ENCODE assay signal across 10 cellular contexts in the genomic region with DNA sequence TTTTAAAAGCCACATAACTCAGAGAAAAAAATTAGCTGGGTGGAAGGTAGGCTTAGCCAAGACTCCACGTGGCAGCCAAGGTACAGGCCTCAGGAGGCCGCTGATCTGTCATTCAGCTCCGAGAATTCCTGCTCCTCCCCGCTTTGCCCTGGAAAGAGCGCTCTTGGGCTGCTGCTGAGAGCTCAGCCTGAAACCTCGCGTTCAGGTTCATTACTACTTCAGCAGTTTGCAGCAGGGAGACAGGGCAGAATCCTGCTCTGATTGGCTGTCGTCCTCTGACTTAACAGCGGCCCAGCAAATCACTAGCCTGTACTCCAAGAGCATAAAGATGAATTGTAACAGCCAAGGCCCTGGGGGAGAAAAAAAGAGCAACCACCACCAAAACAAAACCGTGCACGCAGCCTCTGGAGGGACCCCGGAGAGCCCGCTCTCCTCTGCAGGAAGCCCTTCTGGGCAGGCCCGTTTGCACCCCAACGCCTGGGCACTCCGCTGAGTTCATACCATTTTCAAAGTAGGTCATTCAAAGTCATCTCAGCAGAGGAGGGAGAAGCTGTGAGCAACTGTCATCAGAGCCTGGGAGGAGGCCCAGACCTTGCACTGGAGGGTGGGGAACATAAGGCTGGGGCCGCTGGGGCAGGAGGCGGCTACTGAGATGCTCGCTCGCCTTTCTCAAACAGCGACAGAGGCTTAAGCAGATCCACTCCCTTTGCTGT. TPM values are rescaled to one million over a fixed set of nuclear protein-coding genes. Genes with fewer than 3 reads are reported as not detected.
A peak's percentile ranks its signal among the peaks of the same experiment; 100 is the strongest.
DNase-seq lines count a peak whose midpoint lies in the region; ATAC-seq, FAIRE-seq and TF ChIP-seq lines count a peak whose summit lies in the region.
"Had no signal": no experiment of that assay in that cellular context is flagged by ENCODE, and none has a peak within 500 bp of the region (broad histone marks: within the 10 kb centered on the region; RNA-seq: fewer than 3 reads in every experiment).

No MANE protein-coding gene starts in this region.

- no peak overlapping the region for H3K4me3 ChIP-seq in keratinocyte (ENCODE audit: control insufficient read depth in 2 of 3, extremely low read depth in 1 of 3, insufficient read depth in 2 of 3, low read depth in 1 of 3, low read length in 3 of 3)
- peak overlapping the region; percentile 7 to 46 (median 36) for H3K4me3 ChIP-seq in sigmoid colon

- intact Hi-C loops in sigmoid colon (cut with DNase I), result loop anchor here (10.0 kb wide), 2 partner anchors 161 to 281 kb away; no protein-coding TSS in a partner anchor

- H3K36me3 ChIP-seq in keratinocyte (ENCODE audit: control insufficient read depth in 2 of 2, extremely low read depth in 1 of 2, insufficient read depth in 2 of 2, low read length in 2 of 2), result no peaks in the 10 kb centered on the region
- H3K36me3 ChIP-seq in sigmoid colon, result no peaks in the 10 kb centered on the region

- dilution Hi-C loops in keratinocyte (cut with MboI; ENCODE audit: extremely low pct_ligation_motif_present, low sequenced_read_pairs), result no loop called here

- H3K4me2 ChIP-seq in keratinocyte (ENCODE audit: control insufficient read depth, extremely low read depth, insufficient read depth, low read depth, low read length), result peak overlapping the region; percentile 46

- no peaks in the 10 kb centered on the region for H3K9me1 ChIP-seq in keratinocyte (ENCODE audit: control insufficient read depth, extremely low read depth, insufficient read depth, low read length)

- H3K27me3 ChIP-seq in keratinocyte (ENCODE audit: control insufficient read depth, extremely low read depth, insufficient read depth, low read length) (no peaks in the 10 kb centered on the region), sigmoid colon (no peaks in the 10 kb centered on the region)

- WGBS in sigmoid colon, 2 donors, result 71 to 86% methylated on average over 21 of the region's 21 CpGs

- peak; percentile 33 for FAIRE-seq in endometrium (lab: Jason Lieb, UNC)
- FAIRE-seq in keratinocyte (lab: Jason Lieb, UNC), result peak; percentile 17
- no peak for FAIRE-seq in H54 (lab: Jason Lieb, UNC)

- H4K20me1 ChIP-seq in keratinocyte (ENCODE audit: control insufficient read depth, extremely low read depth, insufficient read depth, low read length), result no peaks in the 10 kb centered on the region

- H2AFZ ChIP-seq in keratinocyte (ENCODE audit: control insufficient read depth, low read length), result peak overlapping the region; percentile 62

- no peaks in the 10 kb centered on the region for H3K9me3 ChIP-seq in keratinocyte (ENCODE audit: control insufficient read depth, low read depth, low read length)
- no peaks in the 10 kb centered on the region for H3K9me3 ChIP-seq in sigmoid colon

- no peak overlapping the region for H3K27ac ChIP-seq in keratinocyte (ENCODE audit: control insufficient read depth, insufficient read depth, low read length)
- H3K27ac ChIP-seq in sigmoid colon, result peak overlapping the region; percentile 67 to 87 (median 74)

- TF ChIP-seq EP300 in sigmoid colon (IDR thresholded peaks at IDR 0.05), result no peak

- TF ChIP-seq POLR2A in sigmoid colon (IDR thresholded peaks at IDR 0.05), result no peak
- no peak for TF ChIP-seq POLR2A in H54 (IDR thresholded peaks at IDR 0.05; ENCODE audit: low read depth, low read length)

- TF ChIP-seq CTCF in keratinocyte (optimal IDR thresholded peaks at IDR 0.05 in 1 of 3, IDR thresholded peaks at IDR 0.05 in 1 of 3, conservative IDR thresholded peaks at IDR 0.05 in 1 of 3; ENCODE audit: extremely low read depth in 1 of 3, insufficient read depth in 2 of 3, low read length in 3 of 3), result peak in 1 of 3 experiments; percentile 22
- TF ChIP-seq CTCF in sigmoid colon (IDR thresholded peaks at IDR 0.05), result no peak

- no peaks in the 10 kb centered on the region for H3K79me2 ChIP-seq in keratinocyte (ENCODE audit: control insufficient read depth, insufficient read depth, low read length)

- ATAC-seq in GM21515 (IDR thresholded peaks at IDR 0.05; ENCODE audit: unreplicated experiment), result no peak
- ATAC-seq: activated naive CD8-positive, alpha-beta T cell treated with anti-CD3 and anti-CD28 coated beads, Interleukin-2, amount 50 U/mL, for 24 hours; T-helper 17 cell had no signal

- peak overlapping the region; percentile 23 for H3K9ac ChIP-seq in keratinocyte (ENCODE audit: control insufficient read depth, extremely low read depth, insufficient read depth, low read length)

- DNase-seq in NCI-H446 (lab: John Stamatoyannopoulos, UW), result peak; percentile 78 to 91
- DNase-seq in keratinocyte (ENCODE audit: low read depth, low spot score), result no peak
- DNase-seq in sigmoid colon, result peak; percentile 82
- DNase-seq in glomerular visceral epithelial cell (ENCODE audit: extremely low spot score), result no peak
- no peak for DNase-seq in H54 (ENCODE audit: insufficient read length, low spot score)
- no peak for DNase-seq in HK-2 (ENCODE audit: unreplicated experiment)
- DNase-seq: activated naive CD8-positive, alpha-beta T cell treated with anti-CD3 and anti-CD28 coated beads, Interleukin-2, amount 50 U/mL, for 24 hours; T-helper 17 cell had no signal

- H3K4me1 ChIP-seq in keratinocyte (ENCODE audit: control insufficient read depth, extremely low read depth, insufficient read depth, low read length), result peaks cover 14% of the 10 kb centered on the region
- peaks cover 0 to 36% (median 26%) of the 10 kb centered on the region in 4 donors for H3K4me1 ChIP-seq in sigmoid colon

RNA-seq across cellular contexts. Expression of a gene that starts 42.2 kb away (rescaled TPM):
- polyA plus RNA-seq in keratinocyte, result 9.4 to 9.7 TPM (median 9.4 TPM) in 3 replicates
- 6.3 TPM for polyA plus RNA-seq in keratinocyte (2011; ENCODE audit: low read depth)
- 7.3 and 7.5 TPM in 2 replicates for polyA plus RNA-seq in keratinocyte (2011; cell fraction: cytosol; rRNA removed)
- polyA plus RNA-seq in keratinocyte (2011; cell fraction: nucleus; rRNA removed), result 19.2 and 21.1 TPM in 2 replicates
- polyA plus RNA-seq in keratinocyte (2012; ENCODE audit: low replicate concordance), result 8.8 and 11.5 TPM in 2 replicates
- polyA minus RNA-seq in keratinocyte, result 13.2 to 34.1 TPM (median 23.4 TPM) in 3 replicates
- polyA minus RNA-seq in keratinocyte (2011; cell fraction: cytosol; rRNA and poly(A)+ RNA removed), result 8.1 TPM
- polyA minus RNA-seq in keratinocyte (2011; cell fraction: nucleus; rRNA and poly(A)+ RNA removed), result 31.4 and 46.3 TPM in 2 replicates
- total RNA-seq in sigmoid colon, result 10 to 100 TPM; 37.7 to 95.3 (median 59.9) TPM
- 1 to 10 TPM; 4.8 to 8.6 (median 7.2) TPM for polyA plus RNA-seq in sigmoid colon

Comparison
In these comparisons a context has a peak if more than half of its experiments do, and no peak if none do; other contexts are left out.
1. DNase-seq: peak in NCI-H446 (2 of 2) and sigmoid colon (single experiment); none in keratinocyte (single experiment), glomerular visceral epithelial cell (single experiment), H54 (single experiment) and HK-2 (single experiment).
2. H3K4me3 ChIP-seq: peak in sigmoid colon (4 of 4); none in keratinocyte (0 of 3).